In genomic region chr1:43558346-43558841, GRCh38 we compare ENCODE assay signal across 10 cellular contexts. TPM values are rescaled to one million over a fixed set of nuclear protein-coding genes. Genes with fewer than 3 reads are reported as not detected.
DNase-seq lines count a peak whose midpoint lies in the region; ATAC-seq and TF ChIP-seq lines count a peak whose summit lies in the region.
"Had no signal": no experiment of that assay in that cellular context is flagged by ENCODE, and none has a peak within 500 bp of the region (broad histone marks: within the 10 kb centered on the region; RNA-seq: fewer than 3 reads in every experiment).

No MANE protein-coding gene starts in this region.

- H3K27ac ChIP-seq in AG04450 (ENCODE audit: low read depth, low read length): peak overlapping the region; percentile 65
- H3K27ac ChIP-seq in esophagus squamous epithelium: peak overlapping the region; percentile 64 to 86 (median 80)
- H3K27ac ChIP-seq in neural progenitor cell: peak overlapping the region; percentile 16

- TF ChIP-seq CTCF in AG04450 (IDR thresholded peaks at IDR 0.05; ENCODE audit: low read depth, low read length) (no peak), esophagus squamous epithelium (IDR thresholded peaks at IDR 0.05) (no peak), neural progenitor cell (IDR thresholded peaks at IDR 0.05) (no peak)

- intact Hi-C loops in esophagus squamous epithelium (cut with DNase I): no loop called here

- H3K4me3 ChIP-seq in AG04450 (ENCODE audit: low read depth, low read length) (peak overlapping the region; percentile 25; the same call in 1 of the 2 replicates), esophagus squamous epithelium (peak overlapping the region in 1 of 4 donors; percentile 24), neural progenitor cell (no peak overlapping the region)

- CTCF ChIA-PET in AG04450 (lab: Charles Lee): no interaction called here
- CTCF ChIA-PET in activated naive CD4-positive, alpha-beta T cell treated with anti-CD3 and anti-CD28 coated beads, Interleukin-2, amount 10 ng/mL, durations not matched to agents 7 days and 5 days (lab: Charles Lee): interaction anchor here (1.3 kb wide), 1 partner anchor 12 kb away, joined by 3 read pairs; no protein-coding TSS in a partner anchor

- peaks cover 60% of the 10 kb centered on the region for H4K20me1 ChIP-seq in neural progenitor cell (ENCODE audit: low read depth)

- peaks cover 21% of the 10 kb centered on the region for H3K36me3 Mint-ChIP-seq in neural progenitor cell
- no peaks in the 10 kb centered on the region for H3K36me3 Mint-ChIP-seq in activated naive CD4-positive, alpha-beta T cell treated with anti-CD3 and anti-CD28 coated beads, Interleukin-2, amount 10 ng/mL, durations not matched to agents 7 days and 5 days

- peaks cover 9% of the 10 kb centered on the region for H3K79me2 ChIP-seq in neural progenitor cell (ENCODE audit: low read depth)

- no peak overlapping the region for H3K4me3 Mint-ChIP-seq in neural progenitor cell
- H3K4me3 Mint-ChIP-seq in activated naive CD4-positive, alpha-beta T cell treated with anti-CD3 and anti-CD28 coated beads, Interleukin-2, amount 10 ng/mL, durations not matched to agents 7 days and 5 days: no peak overlapping the region
- H3K4me3 Mint-ChIP-seq: activated naive CD8-positive, alpha-beta T cell treated with anti-CD3 and anti-CD28 coated beads, Interleukin-2, amount 50 U/mL, for 24 hours had no signal

- H3K9me3 ChIP-seq in AG04450 (ENCODE audit: control insufficient read depth, insufficient read depth, low read length) (no peaks in the 10 kb centered on the region), esophagus squamous epithelium (no peaks in the 10 kb centered on the region), neural progenitor cell (ENCODE audit: low read depth) (no peaks in the 10 kb centered on the region)

- 61% methylated on average over 4 of the region's 21 CpGs; no CpG with 5 or more reads in 1 of the 2 donors for WGBS in esophagus squamous epithelium, 2 donors

- peaks cover 4% of the 10 kb centered on the region for H3K27me3 Mint-ChIP-seq in neural progenitor cell (ENCODE audit: insufficient read depth, low read depth)
- H3K27me3 Mint-ChIP-seq in activated naive CD4-positive, alpha-beta T cell treated with anti-CD3 and anti-CD28 coated beads, Interleukin-2, amount 10 ng/mL, durations not matched to agents 7 days and 5 days: peaks cover 5% of the 10 kb centered on the region
- H3K27me3 Mint-ChIP-seq: activated naive CD8-positive, alpha-beta T cell treated with anti-CD3 and anti-CD28 coated beads, Interleukin-2, amount 50 U/mL, for 24 hours had no signal

- H3F3A ChIP-seq in neural progenitor cell (ENCODE audit: low read depth): peaks cover 17% of the 10 kb centered on the region

- no peaks in the 10 kb centered on the region for H3K27me3 ChIP-seq in AG04450 (ENCODE audit: control insufficient read depth, insufficient read depth, low read length)
- no peaks in the 10 kb centered on the region for H3K27me3 ChIP-seq in esophagus squamous epithelium
- no peaks in the 10 kb centered on the region for H3K27me3 ChIP-seq in neural progenitor cell

- no peaks in the 10 kb centered on the region for H3K9me3 Mint-ChIP-seq in neural progenitor cell
- no peaks in the 10 kb centered on the region for H3K9me3 Mint-ChIP-seq in activated naive CD4-positive, alpha-beta T cell treated with anti-CD3 and anti-CD28 coated beads, Interleukin-2, amount 10 ng/mL, durations not matched to agents 7 days and 5 days
- H3K9me3 Mint-ChIP-seq: activated naive CD8-positive, alpha-beta T cell treated with anti-CD3 and anti-CD28 coated beads, Interleukin-2, amount 50 U/mL, for 24 hours had no signal

- no peak overlapping the region for H2AFZ ChIP-seq in neural progenitor cell (replicated peaks)

- H3K4me2 ChIP-seq in neural progenitor cell: peak overlapping the region; percentile 63

- no peak overlapping the region for H3K9ac ChIP-seq in neural progenitor cell

- DNase-seq in AG04450 (ENCODE audit: low read depth, low spot score) (no peak), NCI-H2107 treated with DMSO at 0.1 percent for 48 hours (lab: John Stamatoyannopoulos, UW; ENCODE audit: unreplicated experiment) (peak; percentile 70), esophagus squamous epithelium (lab: John Stamatoyannopoulos, UW) (no peak), neural progenitor cell (ENCODE audit: low spot score) (peak; percentile 77)
- no peak for DNase-seq in activated naive CD4-positive, alpha-beta T cell treated with anti-CD3 and anti-CD28 coated beads, Interleukin-2, amount 10 ng/mL, durations not matched to agents 7 days and 5 days
- DNase-seq in stimulated activated naive CD4-positive, alpha-beta T cell treated with Interleukin-2 at 50 U/mL for 16 hours (lab: John Stamatoyannopoulos, UW): no peak
- DNase-seq: activated naive CD8-positive, alpha-beta T cell treated with anti-CD3 and anti-CD28 coated beads, Interleukin-2, amount 50 U/mL, for 24 hours; NCI-H1930 had no signal

- no peak for TF ChIP-seq POLR2A in esophagus squamous epithelium (IDR thresholded peaks at IDR 0.05)

- peaks cover 0 to 61% (median 4%) of the 10 kb centered on the region in 3 donors for H3K36me3 ChIP-seq in esophagus squamous epithelium
- H3K36me3 ChIP-seq in neural progenitor cell: peaks cover 9% of the 10 kb centered on the region

- H3K4me1 Mint-ChIP-seq in neural progenitor cell: peaks cover 11% of the 10 kb centered on the region
- H3K4me1 Mint-ChIP-seq in activated naive CD4-positive, alpha-beta T cell treated with anti-CD3 and anti-CD28 coated beads, Interleukin-2, amount 10 ng/mL, durations not matched to agents 7 days and 5 days: no peaks in the 10 kb centered on the region

- POLR2A ChIA-PET in AG04450 (lab: Yijun Ruan, JAX): interaction anchor here (1.0 to 1.7 kb wide), 2 partner anchors 26 to 92 kb away, joined by 3 to 8 read pairs; partner anchors contain the start of gene KDM4A

- ATAC-seq in GM21737 (IDR thresholded peaks at IDR 0.05; ENCODE audit: unreplicated experiment) (no peak), GM19467 (IDR thresholded peaks at IDR 0.05; ENCODE audit: unreplicated experiment) (no peak)
- ATAC-seq: activated naive CD8-positive, alpha-beta T cell treated with anti-CD3 and anti-CD28 coated beads, Interleukin-2, amount 50 U/mL, for 24 hours had no signal

- H3K4me1 ChIP-seq in esophagus squamous epithelium: peaks cover 13 to 56% (median 19%) of the 10 kb centered on the region in 3 donors
- peaks cover 20% of the 10 kb centered on the region for H3K4me1 ChIP-seq in neural progenitor cell

- no peak overlapping the region for H3K27ac Mint-ChIP-seq in neural progenitor cell
- no peak overlapping the region for H3K27ac Mint-ChIP-seq in activated naive CD4-positive, alpha-beta T cell treated with anti-CD3 and anti-CD28 coated beads, Interleukin-2, amount 10 ng/mL, durations not matched to agents 7 days and 5 days
- H3K27ac Mint-ChIP-seq: activated naive CD8-positive, alpha-beta T cell treated with anti-CD3 and anti-CD28 coated beads, Interleukin-2, amount 50 U/mL, for 24 hours had no signal

RNA-seq across cellular contexts. Expression of gene PTPRF, which starts 27.7 kb away (rescaled TPM):
- 68.3 and 72.0 TPM in 2 replicates for polyA plus RNA-seq in AG04450 (2011; rRNA removed)
- 199 and 217 TPM in 2 replicates for polyA minus RNA-seq in AG04450 (2011; rRNA and poly(A)+ RNA removed)
- total RNA-seq in esophagus squamous epithelium: 100 to 1,000 TPM; 104 to 243 (median 112) TPM
- 71.1 and 119 TPM in 2 replicates for total RNA-seq in neural progenitor cell (ENCODE audit: low replicate concordance)

Comparison
In these comparisons a context has a peak if more than half of its experiments do, and no peak if none do; other contexts are left out.
1. DNase-seq: peak in NCI-H2107 treated with DMSO at 0.1 percent for 48 hours (single experiment) and neural progenitor cell (single experiment); none in AG04450 (single experiment), esophagus squamous epithelium (single experiment), activated naive CD4-positive, alpha-beta T cell treated with anti-CD3 and anti-CD28 coated beads, Interleukin-2, amount 10 ng/mL, durations not matched to agents 7 days and 5 days (single experiment) and stimulated activated naive CD4-positive, alpha-beta T cell treated with Interleukin-2 at 50 U/mL for 16 hours (single experiment).
2. H3K27ac ChIP-seq: peak in every context shown above with its lines; median percentile 80 in esophagus squamous epithelium; 65 in AG04450; 16 in neural progenitor cell.